Comparison of ENCODE assay signal across 17 cellular contexts in the genomic region with DNA sequence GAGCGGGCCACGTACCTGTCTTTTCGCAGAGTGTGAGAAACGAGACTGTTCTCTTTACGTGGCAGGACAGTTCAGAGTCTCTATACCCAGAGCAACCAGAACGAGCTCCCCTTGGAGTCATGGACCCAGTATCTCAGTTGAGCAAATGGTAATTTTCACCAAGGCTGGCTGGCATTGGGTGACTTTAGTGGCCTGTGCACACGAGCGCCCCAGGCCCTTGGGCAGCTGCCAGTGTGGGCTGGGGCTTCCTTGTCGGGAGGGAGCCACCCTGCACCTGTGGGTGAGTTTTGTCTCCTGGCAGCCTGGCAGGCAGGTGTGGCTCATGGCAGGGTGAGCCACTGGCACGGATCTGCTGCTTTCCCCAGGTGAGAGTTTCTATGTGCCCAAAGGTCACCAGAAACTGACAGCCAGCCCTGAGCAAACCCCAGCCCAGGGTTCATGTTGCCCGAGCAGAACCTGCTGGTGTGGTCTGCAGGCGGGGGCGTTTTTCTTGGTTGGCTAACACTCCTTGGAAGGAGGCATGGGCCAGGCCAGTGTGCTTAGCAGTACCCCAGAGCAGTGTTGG.
DNase-seq lines count a peak whose midpoint lies in the region; ATAC-seq and TF ChIP-seq lines count a peak whose summit lies in the region.
"Had no signal": no experiment of that assay in that cellular context is flagged by ENCODE, and none has a peak within 500 bp of the region (broad histone marks: within the 10 kb centered on the region; RNA-seq: fewer than 3 reads in every experiment).

No MANE protein-coding gene starts in this region.

- no peaks in the 10 kb centered on the region for H3K36me3 ChIP-seq in body of pancreas (replicated peaks in 1 of 2; ENCODE audit: insufficient read depth in 1 of 2, low read depth in 2 of 2)
- H3K36me3 ChIP-seq in mucosa of descending colon (ENCODE audit: low read depth), result no peaks in the 10 kb centered on the region
- H3K36me3 ChIP-seq in transverse colon, result no peaks in the 10 kb centered on the region
- H3K36me3 ChIP-seq: BLaER1 treated with 17β-estradiol and CSF1 and Interleukin-3, amounts not matched to agents 10 nM and 100 nM; left ventricle myocardium inferior; thoracic aorta had no signal

- WGBS in body of pancreas, 2 donors, result 9 to 28% methylated on average over 9 to 13 of the region's 13 CpGs
- WGBS in transverse colon (ENCODE audit: low coverage in 1 of 2), 2 donors, result 20 to 49% methylated on average over 1 to 12 of the region's 13 CpGs

- TF ChIP-seq EP300 in transverse colon (IDR thresholded peaks at IDR 0.05; ENCODE audit: low read depth), result no peak

- H3K27me3 ChIP-seq in body of pancreas (no peaks in the 10 kb centered on the region), transverse colon (no peaks in the 10 kb centered on the region)
- H3K27me3 ChIP-seq: BLaER1 treated with 17β-estradiol and CSF1 and Interleukin-3, amounts not matched to agents 10 nM and 100 nM had no signal

- peak; percentile 62 for ATAC-seq in body of pancreas
- ATAC-seq in mucosa of descending colon, result peak; percentile 87
- ATAC-seq: naive thymus-derived CD8-positive, alpha-beta T cell had no signal

- H3K4me1 ChIP-seq in body of pancreas (peaks cover 44% of the 10 kb centered on the region), mucosa of descending colon (ENCODE audit: low read depth) (peaks cover 9% of the 10 kb centered on the region), transverse colon (peaks cover 0 to 10% (median 3%) of the 10 kb centered on the region in 4 donors)
- H3K4me1 ChIP-seq: left ventricle myocardium inferior had no signal

- H3K9me3 ChIP-seq in body of pancreas, result no peaks in the 10 kb centered on the region
- H3K9me3 ChIP-seq in mucosa of descending colon, result no peaks in the 10 kb centered on the region
- H3K9me3 ChIP-seq in transverse colon, result no peaks in the 10 kb centered on the region
- H3K9me3 ChIP-seq: left ventricle myocardium inferior, thoracic aorta had no signal

- peak; percentile 47 for DNase-seq in NCI-H2029 (lab: John Stamatoyannopoulos, UW)
- DNase-seq in NCI-H2029 treated with DMSO at 0.1 percent for 48 hours (lab: John Stamatoyannopoulos, UW), result no peak
- DNase-seq in body of pancreas, result peak; percentile 57 to 78 (median 72)
- peak; percentile 84 to 88 (median 87) for DNase-seq in mucosa of descending colon
- peak; percentile 83 for DNase-seq in transverse colon
- no peak for DNase-seq in NCI-H2171 treated with DMSO at 0.1 percent for 48 hours (lab: John Stamatoyannopoulos, UW)
- DNase-seq in stimulated activated CD4-positive, alpha-beta T cell treated with anti-CD3 and anti-CD28 coated beads, Interleukin-2, amount 100 ng/mL, for 24 hours, result no peak
- no peak for DNase-seq in GOT3 (lab: John Stamatoyannopoulos, UW)
- DNase-seq: activated CD4-positive, CD25-positive, alpha-beta regulatory T cell treated with anti-CD3 and anti-CD28 coated beads, Interleukin-2, amount 50 U/mL, for 72 hours; activated effector memory CD4-positive, alpha-beta T cell treated with anti-CD3 and anti-CD28 coated beads, Interleukin-2, amount 50 U/mL, for 16 hours; DMS79; left ventricle myocardium inferior; naive thymus-derived CD8-positive, alpha-beta T cell; NCI-H187; stimulated activated CD4-positive, alpha-beta T cell treated with anti-CD3 and anti-CD28 coated beads, Interleukin-4, amount 100 ng/mL, for 4 hours had no signal

- no peak for TF ChIP-seq CTCF in body of pancreas (IDR thresholded peaks at IDR 0.05)
- no peak for TF ChIP-seq CTCF in mucosa of descending colon (IDR thresholded peaks at IDR 0.05)
- no peak for TF ChIP-seq CTCF in transverse colon (IDR thresholded peaks at IDR 0.05)

- TF ChIP-seq POLR2A in body of pancreas (IDR thresholded peaks at IDR 0.05) (no peak), transverse colon (IDR thresholded peaks at IDR 0.05) (no peak)

- intact Hi-C loops in body of pancreas (cut with DNase I) (no loop called here), mucosa of descending colon (cut with DNase I, micrococcal nuclease) (no loop called here), transverse colon (cut with DNase I; ENCODE audit: low total_unique reads) (no loop called here)

- H3K4me3 ChIP-seq in body of pancreas (no peak overlapping the region), mucosa of descending colon (no peak overlapping the region), transverse colon (peak overlapping the region in 1 of 4 donors; percentile 31)
- H3K4me3 ChIP-seq: BLaER1 treated with 17β-estradiol and CSF1 and Interleukin-3, amounts not matched to agents 10 nM and 100 nM; left ventricle myocardium inferior; thoracic aorta had no signal

- in situ Hi-C loops in transverse colon (cut with MboI; ENCODE audit: low pct_ligation_motif_present in 1 of 4, low pct_unique_long_range_greater_than_20kb in 1 of 4, low sequenced_read_pairs in 3 of 4), result no loop called here

- H3K27ac ChIP-seq in body of pancreas (peak overlapping the region; percentile 58 to 78 (median 70)), transverse colon (peak overlapping the region; percentile 78 to 90 (median 88))
- H3K27ac ChIP-seq: BLaER1 treated with 17β-estradiol and CSF1 and Interleukin-3, amounts not matched to agents 10 nM and 100 nM; left ventricle myocardium inferior; thoracic aorta had no signal

Comparison
In these comparisons a context has a peak if more than half of its experiments do, and no peak if none do; other contexts are left out.
1. DNase-seq: peak in NCI-H2029 (single experiment), body of pancreas (4 of 4), mucosa of descending colon (3 of 3) and transverse colon (single experiment); none in NCI-H2029 treated with DMSO at 0.1 percent for 48 hours (single experiment), NCI-H2171 treated with DMSO at 0.1 percent for 48 hours (single experiment), stimulated activated CD4-positive, alpha-beta T cell treated with anti-CD3 and anti-CD28 coated beads, Interleukin-2, amount 100 ng/mL, for 24 hours (0 of 2) and GOT3 (single experiment).